14 cellular contexts compared by ENCODE assay signal in the genomic region with DNA sequence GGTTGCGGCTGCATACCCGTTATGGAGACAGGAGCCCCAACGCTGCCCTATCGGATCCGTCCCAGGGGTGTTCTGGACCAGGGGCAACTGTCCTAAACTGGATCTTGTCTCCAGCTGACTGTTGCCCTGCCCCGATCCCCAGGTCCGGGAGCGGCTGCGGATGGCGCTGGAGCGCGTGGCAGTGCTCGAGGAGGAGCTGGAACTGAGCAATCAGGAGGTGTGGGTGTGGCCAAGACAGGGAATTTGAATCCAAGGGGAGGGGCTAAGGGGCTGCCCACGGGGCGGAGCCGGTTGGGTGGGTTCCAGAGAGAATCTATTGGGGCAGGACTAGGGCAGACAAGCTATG. TPM values are rescaled to one million over a fixed set of nuclear protein-coding genes. Genes with fewer than 3 reads are reported as not detected.
DNase-seq lines count a peak whose midpoint lies in the region; ATAC-seq, FAIRE-seq and TF ChIP-seq lines count a peak whose summit lies in the region.
"Had no signal": no experiment of that assay in that cellular context is flagged by ENCODE, and none has a peak within 500 bp of the region (broad histone marks: within the 10 kb centered on the region; RNA-seq: fewer than 3 reads in every experiment).

No MANE protein-coding gene starts in this region.

- H3K4me3 ChIP-seq in HepG2 (replicated peaks in 1 of 3; ENCODE audit: insufficient read depth in 1 of 3, low read depth in 2 of 3, low read length in 3 of 3) (peak overlapping the region in 2 of 3 experiments; percentile 11 to 75; a peak in 2 of 6 replicates), right lobe of liver (no peak overlapping the region), PC-9 (no peak overlapping the region), iPS-18a (ENCODE audit: low read length) (peak overlapping the region; percentile 72), uterus (no peak overlapping the region)

- no peak overlapping the region for H2AFZ ChIP-seq in HepG2 (ENCODE audit: low read length)
- H2AFZ ChIP-seq in PC-9 = no peak overlapping the region

- H3K4me1 ChIP-seq in HepG2 (ENCODE audit: insufficient read depth, low read length) (peaks cover 39% of the 10 kb centered on the region), right lobe of liver (peaks cover 0 to 10% (median 0%) of the 10 kb centered on the region in 4 donors), PC-9 (replicated peaks; ENCODE audit: insufficient read depth) (peaks cover 18% of the 10 kb centered on the region), iPS-18a (ENCODE audit: control insufficient read depth, low read depth, low read length) (peaks cover 10% of the 10 kb centered on the region), uterus (peaks cover 0 to 10% of the 10 kb centered on the region in 2 donors)

- H4K20me1 ChIP-seq in HepG2 (ENCODE audit: insufficient read depth, low read length) = no peaks in the 10 kb centered on the region
- no peaks in the 10 kb centered on the region for H4K20me1 ChIP-seq in PC-9 (ENCODE audit: insufficient read depth)

- peak overlapping the region; percentile 44; the same call in 1 of the 2 replicates for H3K9ac ChIP-seq in HepG2 (ENCODE audit: insufficient read depth, low read depth, low read length)
- no peak overlapping the region for H3K9ac ChIP-seq in iPS-18a (ENCODE audit: low read length)

- CTCF ChIA-PET in HepG2 (lab: Yijun Ruan, JAX; ENCODE audit: low intra/inter-chr PET ratio, low total read pairs) (no interaction called here), PC-9 (lab: Charles Lee) (no interaction called here)

- TF ChIP-seq POLR2A in HepG2 (IDR thresholded peaks at IDR 0.05; ENCODE audit: insufficient read depth in 1 of 2, low read depth in 2 of 2, low read length in 2 of 2) (no peak), right lobe of liver (IDR thresholded peaks at IDR 0.05) (no peak), uterus (IDR thresholded peaks at IDR 0.05) (no peak)

- H3K9me3 ChIP-seq in HepG2 (ENCODE audit: low read length) (no peaks in the 10 kb centered on the region), right lobe of liver (no peaks in the 10 kb centered on the region), PC-9 (ENCODE audit: insufficient read depth, low read depth) (no peaks in the 10 kb centered on the region), iPS-18a (ENCODE audit: control insufficient read depth, low read depth, low read length) (no peaks in the 10 kb centered on the region), uterus (no peaks in the 10 kb centered on the region)

- peak overlapping the region; percentile 99 for H3K4me2 ChIP-seq in HepG2 (ENCODE audit: low read depth, low read length)
- peak overlapping the region; percentile 73 for H3K4me2 ChIP-seq in PC-9

- no peaks in the 10 kb centered on the region for H3K9me2 ChIP-seq in PC-9 (ENCODE audit: insufficient read depth)

- TF ChIP-seq EP300 in HepG2 (IDR thresholded peaks at IDR 0.05; ENCODE audit: low read depth in 2 of 2, low read length in 2 of 2) = no peak
- no peak for TF ChIP-seq EP300 in HepG2 (CRISPR knock-in tag; IDR thresholded peaks at IDR 0.05; ENCODE audit: borderline replicate concordance)

- WGBS in HepG2 (ENCODE audit: low lambda C conversion rate) = 79% methylated on average over 16 of the region's 16 CpGs
- 65% methylated on average over 15 of the region's 16 CpGs for WGBS in right lobe of liver (ENCODE audit: insufficient coverage, low coverage, low lambda C conversion rate, missing lambda C conversion rate)

- in situ Hi-C loops in HepG2 (cut with HindIII; ENCODE audit: extremely low pct_ligation_motif_present, low pct_unique_long_range_greater_than_20kb) = no loop called here

- peaks cover 21% of the 10 kb centered on the region; the same call in 1 of the 2 replicates for H3F3A ChIP-seq in PC-9 (ENCODE audit: insufficient read depth, low read depth)

- H3K79me2 ChIP-seq in HepG2 (ENCODE audit: insufficient read depth, low read length) (no peaks in the 10 kb centered on the region), PC-9 (ENCODE audit: low read depth) (no peaks in the 10 kb centered on the region)

- DNase-seq in HepG2 (ENCODE audit: low spot score) = no peak
- no peak for DNase-seq in right lobe of liver
- DNase-seq in PC-9 = no peak
- peak; percentile 52 for DNase-seq in urothelium cell line (ENCODE audit: low spot score)
- no peak for DNase-seq in uterus
- DNase-seq: activated CD4-positive, alpha-beta T cell treated with anti-CD3 and anti-CD28 coated beads, Interleukin-2, amount 50 U/mL, for 1 hour; C1 segment of cervical spinal cord; IMR-90; NCI-H2171 treated with DMSO at 0.1 percent for 48 hours had no signal

- no peak for ATAC-seq in HepG2
- ATAC-seq in right lobe of liver = no peak
- ATAC-seq in HG02763 (IDR thresholded peaks at IDR 0.05; ENCODE audit: unreplicated experiment) = no peak
- no peak for ATAC-seq in HG02938 (IDR thresholded peaks at IDR 0.05; ENCODE audit: unreplicated experiment)
- ATAC-seq: activated naive CD4-positive, alpha-beta T cell treated with anti-CD3 and anti-CD28 coated beads, Interleukin-2, amount 50 U/mL, for 72 hours had no signal

- TF ChIP-seq CTCF in HepG2 (CRISPR knock-in tag; IDR thresholded peaks at IDR 0.05) = no peak
- TF ChIP-seq CTCF in right lobe of liver (IDR thresholded peaks at IDR 0.05) = no peak
- TF ChIP-seq CTCF in PC-9 (conservative IDR thresholded peaks at IDR 0.05) = no peak
- no peak for TF ChIP-seq CTCF in uterus (IDR thresholded peaks at IDR 0.05)

- peaks cover 2% of the 10 kb centered on the region in 2 experiments; a peak in 3 of 5 replicates for H3K36me3 ChIP-seq in HepG2 (replicated peaks in 1 of 2; ENCODE audit: control insufficient read depth in 1 of 2, insufficient read depth in 2 of 2, low read length in 2 of 2)
- no peaks in the 10 kb centered on the region for H3K36me3 ChIP-seq in right lobe of liver
- no peaks in the 10 kb centered on the region for H3K36me3 ChIP-seq in PC-9 (ENCODE audit: low read depth)
- no peaks in the 10 kb centered on the region for H3K36me3 ChIP-seq in iPS-18a (ENCODE audit: control insufficient read depth, low read depth, low read length)
- no peaks in the 10 kb centered on the region for H3K36me3 ChIP-seq in uterus

- POLR2A ChIA-PET in HepG2 (lab: Yijun Ruan, JAX) = no interaction called here
- POLR2A ChIA-PET in PC-9 (lab: Charles Lee; ENCODE audit: unreplicated experiment) = no interaction called here

- H3K27me3 ChIP-seq in HepG2 (ENCODE audit: control insufficient read depth in 1 of 2, insufficient read depth in 2 of 2, low read length in 2 of 2) (no peaks in the 10 kb centered on the region), right lobe of liver (no peaks in the 10 kb centered on the region), PC-9 (ENCODE audit: insufficient read depth, low read depth) (no peaks in the 10 kb centered on the region), iPS-18a (ENCODE audit: control insufficient read depth, insufficient read depth, low read length) (no peaks in the 10 kb centered on the region), uterus (no peaks in the 10 kb centered on the region)

- BruUV-seq in HepG2 (replicated peaks; lab: Mats Ljungman, UMichigan) (no TSS peak), PC-9 (replicated peaks; lab: Mats Ljungman, UMichigan) (no TSS peak)

- no peak for TF ChIP-seq RAD21 in HepG2 (CRISPR knock-in tag; IDR thresholded peaks at IDR 0.05)

- no peak overlapping the region for H3K27ac ChIP-seq in HepG2 (ENCODE audit: extremely low read length, insufficient read depth, low read length)
- no peak overlapping the region for H3K27ac ChIP-seq in right lobe of liver
- no peak overlapping the region for H3K27ac ChIP-seq in PC-9
- no peak overlapping the region for H3K27ac ChIP-seq in iPS-18a (ENCODE audit: low read length)
- no peak overlapping the region for H3K27ac ChIP-seq in uterus

- FAIRE-seq in HepG2 (lab: Jason Lieb, UNC) (no peak), urothelium cell line (lab: Jason Lieb, UNC) (no peak)

- intact Hi-C loops in HepG2 (cut with micrococcal nuclease; ENCODE audit: unreplicated experiment) = loop anchor here (5.0 kb wide), 1 partner anchor 68 kb away; no protein-coding TSS in a partner anchor
- intact Hi-C loops in right lobe of liver (cut with DNase I) = no loop called here
- intact Hi-C loops in PC-9 (cut with micrococcal nuclease; ENCODE audit: unreplicated experiment) = no loop called here
- intact Hi-C loops in uterus (cut with DNase I; ENCODE audit: low total_unique reads) = no loop called here

RNA-seq across cellular contexts. Expression of a gene that starts 9.9 kb away (rescaled TPM):
- total RNA-seq in HepG2 (2016; rRNA removed; fragmentation: Illumina TruSeq; extraction: Trizol) (6.3 and 8.6 TPM in 2 replicates), right lobe of liver (1 to 10 TPM; 1.8 to 6.6 (median 3.1) TPM), PC-9 (2021) (8.3 and 10.1 TPM in 2 replicates), uterus (1 to 10 TPM in 2 of 4 donors, under 1 TPM in 1, not detected in 1; 0.51 to 8.3 (median 7.4) TPM)
- total RNA-seq in HepG2 (2016; cell fraction: cytosol; rRNA removed; fragmentation: Illumina TruSeq; extraction: Trizol; ENCODE audit: low read depth) = 1.9 and 2.7 TPM in 2 replicates
- total RNA-seq in HepG2 (2016; cell fraction: insoluble cytoplasmic fraction; rRNA removed; fragmentation: Illumina TruSeq; extraction: Trizol) = 6.5 and 8.9 TPM in 2 replicates
- total RNA-seq in HepG2 (2016; cell fraction: membrane; rRNA removed; fragmentation: Illumina TruSeq; extraction: Trizol) = 4.5 and 5.6 TPM in 2 replicates
- total RNA-seq in HepG2 (2016; cell fraction: nucleus; rRNA removed; fragmentation: Illumina TruSeq; extraction: Trizol) = 8.1 and 9.0 TPM in 2 replicates
- polyA plus RNA-seq in HepG2 (2011; rRNA removed) = 6.7 and 8.9 TPM in 2 replicates
- polyA plus RNA-seq in HepG2 (2011; cell fraction: cytosol; rRNA removed) = 6.0 and 7.5 TPM in 2 replicates
- 37.0 and 50.3 TPM in 2 replicates for polyA plus RNA-seq in HepG2 (2011; cell fraction: nucleus; rRNA removed)
- polyA plus RNA-seq in HepG2 (2012) = 9.4 and 9.5 TPM in 2 replicates
- 1.9 and 2.8 TPM in 2 replicates for polyA plus RNA-seq in HepG2 (2016; cell fraction: cytosol; fragmentation: Illumina TruSeq; extraction: Trizol; ENCODE audit: low read depth)
- polyA plus RNA-seq in HepG2 (2016; cell fraction: insoluble cytoplasmic fraction; fragmentation: Illumina TruSeq; extraction: Trizol; ENCODE audit: low read depth) = 6.2 and 6.5 TPM in 2 replicates
- polyA plus RNA-seq in HepG2 (2016; cell fraction: membrane; fragmentation: Illumina TruSeq; extraction: Trizol; ENCODE audit: low read depth) = 3.3 and 4.2 TPM in 2 replicates
- 21.5 and 24.1 TPM in 2 replicates for polyA plus RNA-seq in HepG2 (2016; cell fraction: nucleus; fragmentation: Illumina TruSeq; extraction: Trizol; ENCODE audit: insufficient read depth, low read depth)
- 8.5 and 15.8 TPM in 2 replicates for polyA minus RNA-seq in HepG2 (2011; rRNA and poly(A)+ RNA removed; ENCODE audit: low replicate concordance)
- polyA minus RNA-seq in HepG2 (2011; cell fraction: cytosol; rRNA and poly(A)+ RNA removed) = 4.9 and 5.9 TPM in 2 replicates
- 13.8 and 16.6 TPM in 2 replicates for polyA minus RNA-seq in HepG2 (2011; cell fraction: nucleus; rRNA and poly(A)+ RNA removed)

RNA-seq across cellular contexts. Expression of a gene that starts 10.3 kb away (rescaled TPM):
- 0.80 and 1.4 TPM in 2 replicates for total RNA-seq in HepG2 (2016; rRNA removed; fragmentation: Illumina TruSeq; extraction: Trizol)
- 1.6 and 3.1 TPM in 2 replicates for total RNA-seq in HepG2 (2016; cell fraction: cytosol; rRNA removed; fragmentation: Illumina TruSeq; extraction: Trizol; ENCODE audit: low read depth)
- total RNA-seq in HepG2 (2016; cell fraction: insoluble cytoplasmic fraction; rRNA removed; fragmentation: Illumina TruSeq; extraction: Trizol) = 1.6 and 1.9 TPM in 2 replicates
- total RNA-seq in HepG2 (2016; cell fraction: membrane; rRNA removed; fragmentation: Illumina TruSeq; extraction: Trizol) = 2.1 and 2.4 TPM in 2 replicates
- total RNA-seq in HepG2 (2016; cell fraction: nucleus; rRNA removed; fragmentation: Illumina TruSeq; extraction: Trizol) = 0.59 and 0.94 TPM in 2 replicates
- polyA plus RNA-seq in HepG2 (2011; rRNA removed) = 1.5 and 3.0 TPM in 2 replicates
- polyA plus RNA-seq in HepG2 (2011; cell fraction: cytosol; rRNA removed) = 2.6 TPM in 2 replicates
- 3.8 and 4.8 TPM in 2 replicates for polyA plus RNA-seq in HepG2 (2011; cell fraction: nucleus; rRNA removed)
- 1.1 and 1.9 TPM in 2 replicates for polyA plus RNA-seq in HepG2 (2012)
- polyA plus RNA-seq in HepG2 (2016; cell fraction: cytosol; fragmentation: Illumina TruSeq; extraction: Trizol; ENCODE audit: low read depth) = 2.0 and 2.7 TPM in 2 replicates
- 1.6 and 2.2 TPM in 2 replicates for polyA plus RNA-seq in HepG2 (2016; cell fraction: insoluble cytoplasmic fraction; fragmentation: Illumina TruSeq; extraction: Trizol; ENCODE audit: low read depth)
- polyA plus RNA-seq in HepG2 (2016; cell fraction: membrane; fragmentation: Illumina TruSeq; extraction: Trizol; ENCODE audit: low read depth) = 1.5 and 1.6 TPM in 2 replicates
- polyA plus RNA-seq in HepG2 (2016; cell fraction: nucleus; fragmentation: Illumina TruSeq; extraction: Trizol; ENCODE audit: insufficient read depth, low read depth) = 0.74 TPM in 1 of 2 replicates, not detected in the other
- polyA minus RNA-seq in HepG2 (2011; rRNA and poly(A)+ RNA removed; ENCODE audit: low replicate concordance) = 1.3 TPM in 2 replicates
- 0.89 and 1.2 TPM in 2 replicates for polyA minus RNA-seq in HepG2 (2011; cell fraction: cytosol; rRNA and poly(A)+ RNA removed)
- 1.8 and 3.0 TPM in 2 replicates for polyA minus RNA-seq in HepG2 (2011; cell fraction: nucleus; rRNA and poly(A)+ RNA removed)
- total RNA-seq in right lobe of liver = 1 to 10 TPM in 5 of 6 experiments, under 1 TPM in 1; 0.73 to 8.1 (median 1.5) TPM
- total RNA-seq in PC-9 (2021) = 1.5 and 3.0 TPM in 2 replicates
- not detected for total RNA-seq in uterus
- total RNA-seq: IMR-90 had no signal

RNA-seq across cellular contexts. Expression of a gene that starts 15.0 kb away (rescaled TPM):
- total RNA-seq in HepG2 (2016; rRNA removed; fragmentation: Illumina TruSeq; extraction: Trizol) (3.5 and 5.3 TPM in 2 replicates), right lobe of liver (1 to 10 TPM; 1.5 to 4.3 (median 2.4) TPM), PC-9 (2021) (6.5 and 7.0 TPM in 2 replicates), uterus (10 to 100 TPM in 1 of 4 donors, 1 to 10 TPM in 2, not detected in 1; 5.1 to 15.2 (median 5.7) TPM)
- 5.6 and 7.0 TPM in 2 replicates for total RNA-seq in HepG2 (2016; cell fraction: cytosol; rRNA removed; fragmentation: Illumina TruSeq; extraction: Trizol; ENCODE audit: low read depth)
- total RNA-seq in HepG2 (2016; cell fraction: insoluble cytoplasmic fraction; rRNA removed; fragmentation: Illumina TruSeq; extraction: Trizol) = 2.9 and 5.2 TPM in 2 replicates
- total RNA-seq in HepG2 (2016; cell fraction: membrane; rRNA removed; fragmentation: Illumina TruSeq; extraction: Trizol) = 6.4 and 6.9 TPM in 2 replicates
- total RNA-seq in HepG2 (2016; cell fraction: nucleus; rRNA removed; fragmentation: Illumina TruSeq; extraction: Trizol) = 3.4 and 4.1 TPM in 2 replicates
- polyA plus RNA-seq in HepG2 (2011; rRNA removed) = 7.6 and 8.6 TPM in 2 replicates
- polyA plus RNA-seq in HepG2 (2011; cell fraction: cytosol; rRNA removed) = 5.0 and 9.3 TPM in 2 replicates
- polyA plus RNA-seq in HepG2 (2011; cell fraction: nucleus; rRNA removed) = 15.9 and 17.9 TPM in 2 replicates
- polyA plus RNA-seq in HepG2 (2012) = 3.9 and 4.2 TPM in 2 replicates
- polyA plus RNA-seq in HepG2 (2016; cell fraction: cytosol; fragmentation: Illumina TruSeq; extraction: Trizol; ENCODE audit: low read depth) = 4.7 and 5.8 TPM in 2 replicates
- polyA plus RNA-seq in HepG2 (2016; cell fraction: insoluble cytoplasmic fraction; fragmentation: Illumina TruSeq; extraction: Trizol; ENCODE audit: low read depth) = 3.3 and 3.7 TPM in 2 replicates
- 2.7 and 6.8 TPM in 2 replicates for polyA plus RNA-seq in HepG2 (2016; cell fraction: membrane; fragmentation: Illumina TruSeq; extraction: Trizol; ENCODE audit: low read depth)
- polyA plus RNA-seq in HepG2 (2016; cell fraction: nucleus; fragmentation: Illumina TruSeq; extraction: Trizol; ENCODE audit: insufficient read depth, low read depth) = 8.3 and 9.6 TPM in 2 replicates
- 3.8 and 4.0 TPM in 2 replicates for polyA minus RNA-seq in HepG2 (2011; rRNA and poly(A)+ RNA removed; ENCODE audit: low replicate concordance)
- polyA minus RNA-seq in HepG2 (2011; cell fraction: cytosol; rRNA and poly(A)+ RNA removed) = 0.88 and 1.7 TPM in 2 replicates
- 4.9 and 8.3 TPM in 2 replicates for polyA minus RNA-seq in HepG2 (2011; cell fraction: nucleus; rRNA and poly(A)+ RNA removed)

RNA-seq across cellular contexts. Expression of a gene that starts 26.0 kb away (rescaled TPM):
- total RNA-seq in HepG2 (2016; rRNA removed; fragmentation: Illumina TruSeq; extraction: Trizol) (1.5 and 3.6 TPM in 2 replicates), right lobe of liver (under 1 TPM in 4 of 6 experiments, not detected in 2; 0.18 to 0.68 (median 0.19) TPM), PC-9 (2021) (0.50 TPM in 1 of 2 replicates, not detected in the other), uterus (10 to 100 TPM in 1 of 4 donors, 1 to 10 TPM in 2, under 1 TPM in 1; 0.51 to 13.5 (median 6.6) TPM)
- 0.18 and 0.20 TPM in 2 replicates for total RNA-seq in HepG2 (2016; cell fraction: cytosol; rRNA removed; fragmentation: Illumina TruSeq; extraction: Trizol; ENCODE audit: low read depth)
- total RNA-seq in HepG2 (2016; cell fraction: insoluble cytoplasmic fraction; rRNA removed; fragmentation: Illumina TruSeq; extraction: Trizol) = 1.0 and 4.4 TPM in 2 replicates
- total RNA-seq in HepG2 (2016; cell fraction: membrane; rRNA removed; fragmentation: Illumina TruSeq; extraction: Trizol) = 0.24 and 0.46 TPM in 2 replicates
- 2.5 and 3.4 TPM in 2 replicates for total RNA-seq in HepG2 (2016; cell fraction: nucleus; rRNA removed; fragmentation: Illumina TruSeq; extraction: Trizol)
- polyA plus RNA-seq in HepG2 (2011; rRNA removed) = 15.4 and 26.4 TPM in 2 replicates
- polyA plus RNA-seq in HepG2 (2011; cell fraction: cytosol; rRNA removed) = 13.5 and 21.9 TPM in 2 replicates
- polyA plus RNA-seq in HepG2 (2011; cell fraction: nucleus; rRNA removed) = 13.0 and 19.9 TPM in 2 replicates
- polyA plus RNA-seq in HepG2 (2012) = 17.7 and 25.6 TPM in 2 replicates
- polyA plus RNA-seq in HepG2 (2016; cell fraction: cytosol; fragmentation: Illumina TruSeq; extraction: Trizol; ENCODE audit: low read depth) = 0.20 and 0.45 TPM in 2 replicates
- 1.3 and 2.6 TPM in 2 replicates for polyA plus RNA-seq in HepG2 (2016; cell fraction: insoluble cytoplasmic fraction; fragmentation: Illumina TruSeq; extraction: Trizol; ENCODE audit: low read depth)
- 0.15 and 0.74 TPM in 2 replicates for polyA plus RNA-seq in HepG2 (2016; cell fraction: membrane; fragmentation: Illumina TruSeq; extraction: Trizol; ENCODE audit: low read depth)
- 7.3 and 9.2 TPM in 2 replicates for polyA plus RNA-seq in HepG2 (2016; cell fraction: nucleus; fragmentation: Illumina TruSeq; extraction: Trizol; ENCODE audit: insufficient read depth, low read depth)
- polyA minus RNA-seq in HepG2 (2011; rRNA and poly(A)+ RNA removed; ENCODE audit: low replicate concordance) = 0.28 and 5.1 TPM in 2 replicates
- 3.9 and 8.6 TPM in 2 replicates for polyA minus RNA-seq in HepG2 (2011; cell fraction: cytosol; rRNA and poly(A)+ RNA removed)
- polyA minus RNA-seq in HepG2 (2011; cell fraction: nucleus; rRNA and poly(A)+ RNA removed) = 2.2 and 4.6 TPM in 2 replicates
- total RNA-seq: activated naive CD4-positive, alpha-beta T cell treated with anti-CD3 and anti-CD28 coated beads, Interleukin-2, amount 50 U/mL, for 72 hours; fibroblast of lung; IMR-90 had no signal

RNA-seq across cellular contexts. Expression of a gene that starts 28.4 kb away (rescaled TPM):
- total RNA-seq in HepG2 (2016; rRNA removed; fragmentation: Illumina TruSeq; extraction: Trizol) (1.7 and 1.9 TPM in 2 replicates), right lobe of liver (10 to 100 TPM in 5 of 6 experiments, 1 to 10 TPM in 1; 9.2 to 31.1 (median 14.3) TPM), PC-9 (2021) (43.8 and 62.3 TPM in 2 replicates), uterus (10 to 100 TPM in 3 of 4 donors, 1 to 10 TPM in 1; 9.7 to 28.7 (median 15.4) TPM)
- total RNA-seq in HepG2 (2016; cell fraction: cytosol; rRNA removed; fragmentation: Illumina TruSeq; extraction: Trizol; ENCODE audit: low read depth) = 0.91 and 1.1 TPM in 2 replicates
- total RNA-seq in HepG2 (2016; cell fraction: insoluble cytoplasmic fraction; rRNA removed; fragmentation: Illumina TruSeq; extraction: Trizol) = 1.2 and 1.5 TPM in 2 replicates
- total RNA-seq in HepG2 (2016; cell fraction: membrane; rRNA removed; fragmentation: Illumina TruSeq; extraction: Trizol) = 1.2 and 1.6 TPM in 2 replicates
- total RNA-seq in HepG2 (2016; cell fraction: nucleus; rRNA removed; fragmentation: Illumina TruSeq; extraction: Trizol) = 3.3 and 3.9 TPM in 2 replicates
- polyA plus RNA-seq in HepG2 (2011; rRNA removed) = 4.3 and 6.3 TPM in 2 replicates
- 3.2 and 3.5 TPM in 2 replicates for polyA plus RNA-seq in HepG2 (2011; cell fraction: cytosol; rRNA removed)
- 27.5 and 33.2 TPM in 2 replicates for polyA plus RNA-seq in HepG2 (2011; cell fraction: nucleus; rRNA removed)
- 6.3 and 7.5 TPM in 2 replicates for polyA plus RNA-seq in HepG2 (2012)
- polyA plus RNA-seq in HepG2 (2016; cell fraction: cytosol; fragmentation: Illumina TruSeq; extraction: Trizol; ENCODE audit: low read depth) = 0.50 and 0.69 TPM in 2 replicates
- polyA plus RNA-seq in HepG2 (2016; cell fraction: insoluble cytoplasmic fraction; fragmentation: Illumina TruSeq; extraction: Trizol; ENCODE audit: low read depth) = 0.73 and 1.3 TPM in 2 replicates
- 1.1 TPM in 2 replicates for polyA plus RNA-seq in HepG2 (2016; cell fraction: membrane; fragmentation: Illumina TruSeq; extraction: Trizol; ENCODE audit: low read depth)
- polyA plus RNA-seq in HepG2 (2016; cell fraction: nucleus; fragmentation: Illumina TruSeq; extraction: Trizol; ENCODE audit: insufficient read depth, low read depth) = 6.3 and 6.9 TPM in 2 replicates
- polyA minus RNA-seq in HepG2 (2011; rRNA and poly(A)+ RNA removed; ENCODE audit: low replicate concordance) = 4.8 and 7.6 TPM in 2 replicates
- polyA minus RNA-seq in HepG2 (2011; cell fraction: cytosol; rRNA and poly(A)+ RNA removed) = 1.8 and 3.2 TPM in 2 replicates
- polyA minus RNA-seq in HepG2 (2011; cell fraction: nucleus; rRNA and poly(A)+ RNA removed) = 5.5 and 6.3 TPM in 2 replicates

Comparison
In these comparisons a context has a peak if more than half of its experiments do, and no peak if none do; other contexts are left out.
1. H3K4me3 ChIP-seq: peak in HepG2 (2 of 3) and iPS-18a (single experiment); none in right lobe of liver (0 of 3), PC-9 (single experiment) and uterus (0 of 2).